ENCODE assay signal across 22 cellular contexts in genomic region chr7:40009301-40009700, GRCh38.
"Had no signal": no experiment of that assay in that cellular context is flagged by ENCODE, and none has a peak within 500 bp of the region (broad histone marks: within the 10 kb centered on the region; RNA-seq: fewer than 3 reads in every experiment).

No MANE protein-coding gene starts in this region.

- H3K4me1 ChIP-seq: sigmoid colon, uterus had no signal

- H3K36me3 ChIP-seq: uterus had no signal

- H3K4me3 Mint-ChIP-seq: activated naive CD8-positive, alpha-beta T cell treated with anti-CD3 and anti-CD28 coated beads for 36 hours; activated T-cell treated with anti-CD3 and anti-CD28 coated beads, Interleukin-2, amount 50 U/mL, for 24 hours; activated T-helper 17 cell treated with anti-CD3 and anti-CD28 coated beads, Interleukin-2, amount 50 U/mL, for 72 hours; endodermal cell; natural killer cell; stimulated activated naive B cell treated with anti-CD40 and anti-IgM and Interleukin-4, amounts not matched to agents 10 μg/mL and 1 μg/mL and 100 μg/mL, for 72 hours had no signal

- H3K4me3 ChIP-seq: coronary artery, sigmoid colon, testis, uterus had no signal

- H3K27me3 Mint-ChIP-seq: activated naive CD8-positive, alpha-beta T cell treated with anti-CD3 and anti-CD28 coated beads for 36 hours; activated T-cell treated with anti-CD3 and anti-CD28 coated beads, Interleukin-2, amount 50 U/mL, for 24 hours; activated T-helper 17 cell treated with anti-CD3 and anti-CD28 coated beads, Interleukin-2, amount 50 U/mL, for 72 hours; progenitor cell of endocrine pancreas; stimulated activated naive B cell treated with anti-CD40 and anti-IgM and Interleukin-4, amounts not matched to agents 10 μg/mL and 1 μg/mL and 100 μg/mL, for 72 hours had no signal

- H3K36me3 Mint-ChIP-seq: natural killer cell had no signal

- H3K27me3 ChIP-seq: sigmoid colon, testis, uterus had no signal

- H3K9me3 Mint-ChIP-seq: activated naive CD8-positive, alpha-beta T cell treated with anti-CD3 and anti-CD28 coated beads for 36 hours; activated T-cell treated with anti-CD3 and anti-CD28 coated beads, Interleukin-2, amount 50 U/mL, for 24 hours; activated T-helper 17 cell treated with anti-CD3 and anti-CD28 coated beads, Interleukin-2, amount 50 U/mL, for 72 hours; endodermal cell; natural killer cell; stimulated activated naive B cell treated with anti-CD40 and anti-IgM and Interleukin-4, amounts not matched to agents 10 μg/mL and 1 μg/mL and 100 μg/mL, for 72 hours had no signal

- FAIRE-seq: bronchial epithelial cell, frontal cortex, islet of Langerhans had no signal

- H3K27ac Mint-ChIP-seq: activated naive CD8-positive, alpha-beta T cell treated with anti-CD3 and anti-CD28 coated beads for 36 hours; activated T-cell treated with anti-CD3 and anti-CD28 coated beads, Interleukin-2, amount 50 U/mL, for 24 hours; activated T-helper 17 cell treated with anti-CD3 and anti-CD28 coated beads, Interleukin-2, amount 50 U/mL, for 72 hours; endodermal cell; stimulated activated naive B cell treated with anti-CD40 and anti-IgM and Interleukin-4, amounts not matched to agents 10 μg/mL and 1 μg/mL and 100 μg/mL, for 72 hours had no signal

- DNase-seq: activated naive CD8-positive, alpha-beta T cell treated with anti-CD3 and anti-CD28 coated beads for 36 hours; activated T-cell treated with anti-CD3 and anti-CD28 coated beads, Interleukin-2, amount 50 U/mL, for 24 hours; amniotic stem cell; endodermal cell; glutamatergic neuron; hippocampal formation; midbrain; natural killer cell; retina; sigmoid colon; stimulated activated CD4-positive, alpha-beta T cell treated with anti-CD3 and anti-CD28 coated beads, Interleukin-2, amount 100 ng/mL, for 48 hours; stimulated activated CD8-positive, alpha-beta memory T cell treated with anti-CD3 and anti-CD28 coated beads, Interleukin-4, amount 100 ng/mL, for 48 hours; stimulated activated naive B cell treated with anti-CD40 and anti-IgM and Interleukin-4, amounts not matched to agents 10 μg/mL and 1 μg/mL and 100 μg/mL, for 72 hours; testis; trophoblast cell; uterus had no signal

- H3K27ac ChIP-seq: coronary artery, sigmoid colon, testis, uterus had no signal

- ATAC-seq: activated T-helper 17 cell treated with anti-CD3 and anti-CD28 coated beads, Interleukin-2, amount 50 U/mL, for 72 hours; natural killer cell; stimulated activated naive B cell treated with anti-CD40 and anti-IgM and Interleukin-4, amounts not matched to agents 10 μg/mL and 1 μg/mL and 100 μg/mL, for 72 hours had no signal

- H3K9me3 ChIP-seq: sigmoid colon, testis, uterus had no signal
